In the genomic region with DNA sequence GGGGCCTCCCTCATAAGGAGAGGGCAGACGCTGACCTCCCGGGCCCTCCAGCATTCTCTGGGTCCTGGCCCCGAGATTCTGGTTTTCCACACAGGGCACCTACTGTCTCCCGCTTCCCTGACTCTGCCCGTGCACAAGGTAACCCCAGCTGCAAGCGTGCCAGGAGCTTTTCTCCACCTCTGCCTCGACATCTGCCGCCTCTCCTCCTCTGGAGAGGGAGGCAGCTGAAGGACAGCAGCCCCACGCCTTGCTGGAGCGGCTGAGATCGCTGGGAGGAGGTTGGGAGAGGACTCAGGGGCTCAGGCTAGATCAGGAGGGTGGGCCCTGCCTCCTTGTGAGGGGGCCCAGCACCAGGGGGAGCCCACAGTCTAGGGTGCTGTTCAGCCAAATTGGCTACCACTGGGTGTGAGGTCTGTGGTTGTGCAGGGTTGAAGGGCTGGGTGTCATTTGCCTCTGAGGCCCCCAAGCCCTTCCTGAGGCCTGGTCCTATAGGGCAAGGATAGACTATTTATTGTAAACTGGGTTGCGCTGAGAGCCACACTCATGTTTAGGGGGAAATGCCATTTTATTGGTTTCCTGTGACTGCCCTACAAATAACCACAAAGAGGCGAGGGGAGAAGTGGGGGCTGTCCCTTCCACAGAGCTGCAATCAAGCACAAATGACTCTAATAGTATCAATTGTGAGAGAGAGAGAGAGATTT, we compare ENCODE assay signal across 1 cellular context.
TF ChIP-seq lines count a peak whose summit lies in the region.

No MANE protein-coding gene starts in this region.

TF ChIP-seq in HepG2, 621 proteins besides CTCF, POLR2A, EP300 and RAD21 (continued from another document and continues in another):
- TF ChIP-seq, protein P1, sequence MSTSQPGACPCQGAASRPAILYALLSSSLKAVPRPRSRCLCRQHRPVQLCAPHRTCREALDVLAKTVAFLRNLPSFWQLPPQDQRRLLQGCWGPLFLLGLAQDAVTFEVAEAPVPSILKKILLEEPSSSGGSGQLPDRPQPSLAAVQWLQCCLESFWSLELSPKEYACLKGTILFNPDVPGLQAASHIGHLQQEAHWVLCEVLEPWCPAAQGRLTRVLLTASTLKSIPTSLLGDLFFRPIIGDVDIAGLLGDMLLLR (CRISPR knock-in tag; IDR thresholded peaks at IDR 0.05), result no peak
- TF ChIP-seq, protein P2, sequence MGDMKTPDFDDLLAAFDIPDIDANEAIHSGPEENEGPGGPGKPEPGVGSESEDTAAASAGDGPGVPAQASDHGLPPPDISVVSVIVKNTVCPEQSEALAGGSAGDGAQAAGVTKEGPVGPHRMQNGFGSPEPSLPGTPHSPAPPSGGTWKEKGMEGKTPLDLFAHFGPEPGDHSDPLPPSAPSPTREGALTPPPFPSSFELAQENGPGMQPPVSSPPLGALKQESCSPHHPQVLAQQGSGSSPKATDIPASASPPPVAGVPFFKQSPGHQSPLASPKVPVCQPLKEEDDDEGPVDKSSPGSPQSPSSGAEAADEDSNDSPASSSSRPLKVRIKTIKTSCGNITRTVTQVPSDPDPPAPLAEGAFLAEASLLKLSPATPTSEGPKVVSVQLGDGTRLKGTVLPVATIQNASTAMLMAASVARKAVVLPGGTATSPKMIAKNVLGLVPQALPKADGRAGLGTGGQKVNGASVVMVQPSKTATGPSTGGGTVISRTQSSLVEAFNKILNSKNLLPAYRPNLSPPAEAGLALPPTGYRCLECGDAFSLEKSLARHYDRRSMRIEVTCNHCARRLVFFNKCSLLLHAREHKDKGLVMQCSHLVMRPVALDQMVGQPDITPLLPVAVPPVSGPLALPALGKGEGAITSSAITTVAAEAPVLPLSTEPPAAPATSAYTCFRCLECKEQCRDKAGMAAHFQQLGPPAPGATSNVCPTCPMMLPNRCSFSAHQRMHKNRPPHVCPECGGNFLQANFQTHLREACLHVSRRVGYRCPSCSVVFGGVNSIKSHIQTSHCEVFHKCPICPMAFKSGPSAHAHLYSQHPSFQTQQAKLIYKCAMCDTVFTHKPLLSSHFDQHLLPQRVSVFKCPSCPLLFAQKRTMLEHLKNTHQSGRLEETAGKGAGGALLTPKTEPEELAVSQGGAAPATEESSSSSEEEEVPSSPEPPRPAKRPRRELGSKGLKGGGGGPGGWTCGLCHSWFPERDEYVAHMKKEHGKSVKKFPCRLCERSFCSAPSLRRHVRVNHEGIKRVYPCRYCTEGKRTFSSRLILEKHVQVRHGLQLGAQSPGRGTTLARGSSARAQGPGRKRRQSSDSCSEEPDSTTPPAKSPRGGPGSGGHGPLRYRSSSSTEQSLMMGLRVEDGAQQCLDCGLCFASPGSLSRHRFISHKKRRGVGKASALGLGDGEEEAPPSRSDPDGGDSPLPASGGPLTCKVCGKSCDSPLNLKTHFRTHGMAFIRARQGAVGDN (CRISPR knock-in tag; IDR thresholded peaks at IDR 0.05), result peak; percentile 39
- TF ChIP-seq FOXK2 (IDR thresholded peaks at IDR 0.05) (no peak), SRF (IDR thresholded peaks at IDR 0.05; ENCODE audit: low read depth, low read length) (no peak), TBP (CRISPR knock-in tag; IDR thresholded peaks at IDR 0.05) (no peak), CCDC6 (CRISPR knock-in tag; IDR thresholded peaks at IDR 0.05) (no peak), PHF5A (CRISPR knock-in tag; IDR thresholded peaks at IDR 0.05; ENCODE audit: low read depth, unreplicated experiment) (no peak), NFKB2 (CRISPR knock-in tag; IDR thresholded peaks at IDR 0.05; ENCODE audit: borderline replicate concordance) (peak; percentile 22; the same call in 1 of the 2 replicates), SALL1 (CRISPR knock-in tag; IDR thresholded peaks at IDR 0.05) (0 out of 2 replicates have a peak, but pooled peaks have one; percentile 49), NFE2L1 (CRISPR knock-in tag; IDR thresholded peaks at IDR 0.05; ENCODE audit: borderline replicate concordance) (peak; percentile 38; the same call in 1 of the 2 replicates), ZNF607 (CRISPR knock-in tag; IDR thresholded peaks at IDR 0.05; ENCODE audit: borderline replicate concordance) (no peak), ERF (CRISPR knock-in tag; IDR thresholded peaks at IDR 0.05) (no peak), IKZF4 (CRISPR knock-in tag; IDR thresholded peaks at IDR 0.05; ENCODE audit: borderline replicate concordance, low read depth, not compliant biosample characterization) (no peak), ZNF350 (CRISPR knock-in tag; IDR thresholded peaks at IDR 0.05; ENCODE audit: borderline replicate concordance, low read depth) (0 out of 2 replicates have a peak, but pooled peaks have one; percentile 25), GATAD2A (CRISPR knock-in tag; IDR thresholded peaks at IDR 0.05) (no peak), ZFX (CRISPR knock-in tag; IDR thresholded peaks at IDR 0.05; ENCODE audit: low read depth) (peak; percentile 64), ZHX2 (IDR thresholded peaks at IDR 0.05; ENCODE audit: low read depth) (no peak), ZHX2 (CRISPR knock-in tag; IDR thresholded peaks at IDR 0.05; ENCODE audit: borderline replicate concordance) (no peak), ZNF564 (CRISPR knock-in tag; IDR thresholded peaks at IDR 0.05) (no peak), ZNF138 (CRISPR knock-in tag; IDR thresholded peaks at IDR 0.05; ENCODE audit: low read depth) (no peak), FOXO4 (CRISPR knock-in tag; conservative IDR thresholded peaks at IDR 0.05) (no peak), ATF2 (CRISPR knock-in tag; IDR thresholded peaks at IDR 0.05) (no peak), ZBTB7A (CRISPR knock-in tag; IDR thresholded peaks at IDR 0.05) (no peak), ZNF547 (CRISPR knock-in tag; IDR thresholded peaks at IDR 0.05) (0 out of 2 replicates have a peak, but pooled peaks have one; percentile 15), ZNF563 (CRISPR knock-in tag; IDR thresholded peaks at IDR 0.05) (no peak), ZBTB10 (CRISPR knock-in tag; IDR thresholded peaks at IDR 0.05; ENCODE audit: borderline replicate concordance) (no peak), KLF13 (CRISPR knock-in tag; IDR thresholded peaks at IDR 0.05) (0 out of 2 replicates have a peak, but pooled peaks have one; percentile 61), SMAD1 (CRISPR knock-in tag; IDR thresholded peaks at IDR 0.05; ENCODE audit: borderline replicate concordance, low read depth) (0 out of 2 replicates have a peak, but pooled peaks have one; percentile 66), NFE2 (CRISPR knock-in tag; IDR thresholded peaks at IDR 0.05) (no peak), SATB2 (CRISPR knock-in tag; IDR thresholded peaks at IDR 0.05) (no peak), NFKBIZ (CRISPR knock-in tag; IDR thresholded peaks at IDR 0.05) (no peak), ZNF746 (CRISPR knock-in tag; IDR thresholded peaks at IDR 0.05) (no peak), SIN3B (IDR thresholded peaks at IDR 0.05; ENCODE audit: low read length) (no peak), ZNF672 (CRISPR knock-in tag; IDR thresholded peaks at IDR 0.05) (no peak), ZNF83 (CRISPR knock-in tag; IDR thresholded peaks at IDR 0.05; ENCODE audit: borderline replicate concordance) (peak; percentile 44; the same call in 1 of the 2 replicates), ZNF780A (CRISPR knock-in tag; IDR thresholded peaks at IDR 0.05) (no peak)
- TF ChIP-seq, protein P3, sequence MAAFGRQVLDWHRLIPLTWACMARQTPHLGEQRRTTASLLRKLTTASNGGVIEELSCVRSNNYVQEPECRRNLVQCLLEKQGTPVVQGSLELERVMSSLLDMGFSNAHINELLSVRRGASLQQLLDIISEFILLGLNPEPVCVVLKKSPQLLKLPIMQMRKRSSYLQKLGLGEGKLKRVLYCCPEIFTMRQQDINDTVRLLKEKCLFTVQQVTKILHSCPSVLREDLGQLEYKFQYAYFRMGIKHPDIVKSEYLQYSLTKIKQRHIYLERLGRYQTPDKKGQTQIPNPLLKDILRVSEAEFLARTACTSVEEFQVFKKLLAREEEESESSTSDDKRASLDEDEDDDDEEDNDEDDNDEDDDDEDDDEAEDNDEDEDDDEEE (CRISPR knock-in tag; IDR thresholded peaks at IDR 0.05), result no peak
- TF ChIP-seq, protein P4, sequence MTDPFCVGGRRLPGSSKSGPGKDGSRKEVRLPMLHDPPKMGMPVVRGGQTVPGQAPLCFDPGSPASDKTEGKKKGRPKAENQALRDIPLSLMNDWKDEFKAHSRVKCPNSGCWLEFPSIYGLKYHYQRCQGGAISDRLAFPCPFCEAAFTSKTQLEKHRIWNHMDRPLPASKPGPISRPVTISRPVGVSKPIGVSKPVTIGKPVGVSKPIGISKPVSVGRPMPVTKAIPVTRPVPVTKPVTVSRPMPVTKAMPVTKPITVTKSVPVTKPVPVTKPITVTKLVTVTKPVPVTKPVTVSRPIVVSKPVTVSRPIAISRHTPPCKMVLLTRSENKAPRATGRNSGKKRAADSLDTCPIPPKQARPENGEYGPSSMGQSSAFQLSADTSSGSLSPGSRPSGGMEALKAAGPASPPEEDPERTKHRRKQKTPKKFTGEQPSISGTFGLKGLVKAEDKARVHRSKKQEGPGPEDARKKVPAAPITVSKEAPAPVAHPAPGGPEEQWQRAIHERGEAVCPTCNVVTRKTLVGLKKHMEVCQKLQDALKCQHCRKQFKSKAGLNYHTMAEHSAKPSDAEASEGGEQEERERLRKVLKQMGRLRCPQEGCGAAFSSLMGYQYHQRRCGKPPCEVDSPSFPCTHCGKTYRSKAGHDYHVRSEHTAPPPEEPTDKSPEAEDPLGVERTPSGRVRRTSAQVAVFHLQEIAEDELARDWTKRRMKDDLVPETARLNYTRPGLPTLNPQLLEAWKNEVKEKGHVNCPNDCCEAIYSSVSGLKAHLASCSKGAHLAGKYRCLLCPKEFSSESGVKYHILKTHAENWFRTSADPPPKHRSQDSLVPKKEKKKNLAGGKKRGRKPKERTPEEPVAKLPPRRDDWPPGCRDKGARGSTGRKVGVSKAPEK (CRISPR knock-in tag; IDR thresholded peaks at IDR 0.05; ENCODE audit: borderline replicate concordance), result 0 out of 2 replicates have a peak, but pooled peaks have one; percentile 60
